In the genomic region with DNA sequence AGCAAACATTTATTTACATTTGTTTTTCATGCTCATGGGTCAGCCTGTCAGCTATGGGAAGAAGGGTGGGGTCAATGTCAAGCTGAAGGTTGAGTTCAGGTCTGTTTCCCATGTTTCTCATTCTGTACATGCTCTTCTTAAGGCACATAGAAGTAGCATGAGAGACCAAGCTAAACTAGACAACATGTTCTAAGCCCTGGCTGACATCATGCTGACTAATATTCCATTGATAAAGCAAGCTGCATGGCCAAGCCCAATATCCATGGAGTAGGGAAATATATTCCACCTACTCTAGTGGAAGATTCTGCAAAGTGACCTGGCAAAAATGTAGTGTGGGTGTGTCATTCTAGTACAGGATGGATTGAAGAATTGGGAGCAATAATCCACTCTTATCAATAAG, we compare ENCODE assay signal across 1 cellular context.
TF ChIP-seq lines count a peak whose summit lies in the region.

No MANE protein-coding gene starts in this region.

TF ChIP-seq in HepG2, 621 proteins besides CTCF, POLR2A, EP300 and RAD21:
- 0 out of 2 replicates have a peak, but pooled peaks have one; percentile 4 for TF ChIP-seq RBAK (CRISPR knock-in tag; IDR thresholded peaks at IDR 0.05)
- TF ChIP-seq JUNB (CRISPR knock-in tag; IDR thresholded peaks at IDR 0.05; ENCODE audit: borderline replicate concordance), result no peak
